1 cellular context compared by ENCODE assay signal in genomic region chr4:54516556-54517215, GRCh38.
TF ChIP-seq lines count a peak whose summit lies in the region.

No MANE protein-coding gene starts in this region.

TF ChIP-seq in K562, 482 proteins besides CTCF, POLR2A, EP300 and RAD21 (continued from another document):
- TF ChIP-seq, protein P1, sequence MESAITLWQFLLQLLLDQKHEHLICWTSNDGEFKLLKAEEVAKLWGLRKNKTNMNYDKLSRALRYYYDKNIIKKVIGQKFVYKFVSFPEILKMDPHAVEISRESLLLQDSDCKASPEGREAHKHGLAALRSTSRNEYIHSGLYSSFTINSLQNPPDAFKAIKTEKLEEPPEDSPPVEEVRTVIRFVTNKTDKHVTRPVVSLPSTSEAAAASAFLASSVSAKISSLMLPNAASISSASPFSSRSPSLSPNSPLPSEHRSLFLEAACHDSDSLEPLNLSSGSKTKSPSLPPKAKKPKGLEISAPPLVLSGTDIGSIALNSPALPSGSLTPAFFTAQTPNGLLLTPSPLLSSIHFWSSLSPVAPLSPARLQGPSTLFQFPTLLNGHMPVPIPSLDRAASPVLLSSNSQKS (CRISPR knock-in tag; IDR thresholded peaks at IDR 0.05) = no peak
- no peak for TF ChIP-seq TAF9B (IDR thresholded peaks at IDR 0.05; ENCODE audit: partially characterized antibody)
- TF ChIP-seq DNMT1 (IDR thresholded peaks at IDR 0.05) = no peak
- TF ChIP-seq ETV1 (tag; conservative IDR thresholded peaks at IDR 0.05; ENCODE audit: low read depth) = no peak
- TF ChIP-seq STAT6 (CRISPR knock-in tag; IDR thresholded peaks at IDR 0.05) = no peak
- TF ChIP-seq ZNF407 (IDR thresholded peaks at IDR 0.05; ENCODE audit: low read depth) = no peak
